20 cellular contexts compared by ENCODE assay signal in the genomic region with DNA sequence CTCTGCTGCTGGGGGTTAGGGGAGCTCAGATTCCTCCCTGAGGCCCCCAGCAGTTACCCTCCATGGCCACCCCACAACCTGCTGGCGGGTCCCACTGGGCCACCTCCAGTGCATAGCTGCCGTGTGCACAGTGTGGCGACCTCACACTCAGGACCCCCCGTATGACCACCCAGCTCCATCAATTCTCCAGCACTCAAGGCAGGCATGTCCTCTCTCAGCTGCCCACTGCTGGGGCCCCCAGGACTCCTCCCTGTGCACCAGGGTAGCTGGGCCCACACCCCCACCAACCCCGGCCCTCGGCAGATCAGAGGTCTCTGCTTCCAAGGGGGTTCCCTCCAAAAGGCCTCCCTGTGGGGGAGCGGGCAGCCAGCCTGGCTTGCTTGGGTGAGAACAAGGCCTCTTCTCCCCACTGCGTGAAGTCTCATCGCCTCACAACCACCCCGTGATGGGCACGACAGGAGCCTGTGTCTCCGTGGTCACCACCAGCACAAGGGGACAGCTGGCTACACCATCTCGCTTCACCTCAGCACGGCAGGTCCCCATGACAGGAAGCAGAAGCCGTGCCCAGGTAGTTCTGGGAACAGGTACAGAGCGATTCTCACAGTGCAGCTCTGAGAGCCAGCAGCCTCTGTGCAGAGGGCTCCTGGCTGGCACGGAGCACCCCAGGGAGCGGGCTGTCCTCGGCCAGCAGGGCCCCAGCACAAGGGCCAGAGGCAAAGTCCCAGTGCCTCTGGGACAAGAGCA. TPM values are rescaled to one million over a fixed set of nuclear protein-coding genes. Genes with fewer than 3 reads are reported as not detected.
A peak's percentile ranks its signal among the peaks of the same experiment; 100 is the strongest.
DNase-seq lines count a peak whose midpoint lies in the region; ATAC-seq and TF ChIP-seq lines count a peak whose summit lies in the region.
"Had no signal": no experiment of that assay in that cellular context is flagged by ENCODE, and none has a peak within 500 bp of the region (broad histone marks: within the 10 kb centered on the region; RNA-seq: fewer than 3 reads in every experiment).

No MANE protein-coding gene starts in this region.

- H3K4me3 Mint-ChIP-seq in stimulated activated naive CD8-positive, alpha-beta T cell treated with anti-CD3 and anti-CD28 coated beads, Interleukin-15, amount 100 ng/mL, for 72 hours: no peak overlapping the region
- H3K4me3 Mint-ChIP-seq: HFFc6, nephron, type B pancreatic cell had no signal

- H3K4me1 Mint-ChIP-seq in stimulated activated naive CD8-positive, alpha-beta T cell treated with anti-CD3 and anti-CD28 coated beads, Interleukin-15, amount 100 ng/mL, for 72 hours: peaks cover 30% of the 10 kb centered on the region

- no peak overlapping the region for H3K27ac Mint-ChIP-seq in stimulated activated naive CD8-positive, alpha-beta T cell treated with anti-CD3 and anti-CD28 coated beads, Interleukin-15, amount 100 ng/mL, for 72 hours
- H3K27ac Mint-ChIP-seq: HFFc6 had no signal

- intact Hi-C loops in adrenal gland (cut with DNase I): no loop called here
- intact Hi-C loops in lower lobe of right lung (cut with DNase I): no loop called here
- intact Hi-C loops in left colon (cut with DNase I, micrococcal nuclease): no loop called here

- H3K27me3 Mint-ChIP-seq in stimulated activated naive CD8-positive, alpha-beta T cell treated with anti-CD3 and anti-CD28 coated beads, Interleukin-15, amount 100 ng/mL, for 72 hours: no peaks in the 10 kb centered on the region
- H3K27me3 Mint-ChIP-seq: type B pancreatic cell had no signal

- TF ChIP-seq CTCF in adrenal gland (IDR thresholded peaks at IDR 0.05): no peak
- no peak for TF ChIP-seq CTCF in lower lobe of right lung (IDR thresholded peaks at IDR 0.05)

- H3K27ac ChIP-seq in adrenal gland (peak overlapping the region in 2 of 5 donors; percentile 12 to 44), lower lobe of right lung (no peak overlapping the region)
- H3K27ac ChIP-seq: brain microvascular endothelial cell, PC-9, right lobe of liver had no signal

- H3K4me1 ChIP-seq in adrenal gland (replicated peaks in 1 of 2) (peaks cover 0 to 30% of the 10 kb centered on the region in 2 donors), lower lobe of right lung (peaks cover 37% of the 10 kb centered on the region)

- H3K9me3 Mint-ChIP-seq in stimulated activated naive CD8-positive, alpha-beta T cell treated with anti-CD3 and anti-CD28 coated beads, Interleukin-15, amount 100 ng/mL, for 72 hours: no peaks in the 10 kb centered on the region
- H3K9me3 Mint-ChIP-seq: HFFc6, nephron, type B pancreatic cell had no signal

- H3K9me3 ChIP-seq in adrenal gland (replicated peaks in 1 of 3) (no peaks in the 10 kb centered on the region), lower lobe of right lung (no peaks in the 10 kb centered on the region)
- H3K9me3 ChIP-seq: right lobe of liver had no signal

- peaks cover 0 to 42% of the 10 kb centered on the region in 2 donors for H3K36me3 ChIP-seq in adrenal gland (replicated peaks in 1 of 2)
- H3K36me3 ChIP-seq in lower lobe of right lung: peaks cover 45% of the 10 kb centered on the region

- H3K27me3 ChIP-seq in adrenal gland (no peaks in the 10 kb centered on the region), lower lobe of right lung (ENCODE audit: low read depth) (no peaks in the 10 kb centered on the region)
- H3K27me3 ChIP-seq: brain microvascular endothelial cell, right lobe of liver had no signal

- H3K4me3 ChIP-seq in adrenal gland: no peak overlapping the region
- no peak overlapping the region for H3K4me3 ChIP-seq in lower lobe of right lung
- H3K4me3 ChIP-seq: PC-9, right lobe of liver had no signal

- 88 to 92% (median 90%) methylated on average over 13 to 19 of the region's 19 CpGs for WGBS in adrenal gland, 4 donors

- DNase-seq in stimulated activated naive CD8-positive, alpha-beta T cell treated with anti-CD3 and anti-CD28 coated beads, Interleukin-15, Interleukin-2, amounts not matched to agents 100 U/mL and 50 U/mL, for 24 hours: peak; percentile 2
- DNase-seq in stimulated activated naive CD8-positive, alpha-beta T cell treated with anti-CD3 and anti-CD28 coated beads, Interleukin-15, amount 100 ng/mL, for 72 hours: no peak
- peak in 4 of 7 donors; percentile 1 to 51 (median 21) for DNase-seq in adrenal gland
- DNase-seq in lower lobe of right lung: peak; percentile 36
- no peak for DNase-seq in NCI-H2081 treated with DMSO at 0.1 percent for 48 hours (lab: John Stamatoyannopoulos, UW)
- no peak for DNase-seq in left colon
- DNase-seq: activated naive CD4-positive, alpha-beta T cell treated with Interleukin-2 at 50 U/mL for 16 hours; AML-193; brain microvascular endothelial cell; DMS 273 treated with DMSO at 0.1 percent for 48 hours; HFFc6; NCI-H146; NCI-H510A treated with DMSO at 0.1 percent for 48 hours; PC-9; stimulated activated CD4-positive, alpha-beta T cell treated with anti-CD3 and anti-CD28 coated beads, Interleukin-4, amount 100 ng/mL, for 24 hours had no signal

- no peak for TF ChIP-seq POLR2A in adrenal gland (IDR thresholded peaks at IDR 0.05)

- no peak for ATAC-seq in stimulated activated naive CD8-positive, alpha-beta T cell treated with anti-CD3 and anti-CD28 coated beads, Interleukin-15, Interleukin-2, amounts not matched to agents 100 U/mL and 50 U/mL, for 24 hours
- ATAC-seq in stimulated activated naive CD8-positive, alpha-beta T cell treated with anti-CD3 and anti-CD28 coated beads, Interleukin-15, amount 100 ng/mL, for 72 hours: no peak
- no peak for ATAC-seq in lower lobe of right lung
- no peak for ATAC-seq in GM18861 (IDR thresholded peaks at IDR 0.05; ENCODE audit: unreplicated experiment)
- ATAC-seq in HG02973 (IDR thresholded peaks at IDR 0.05; ENCODE audit: unreplicated experiment): no peak
- no peak for ATAC-seq in left colon
- ATAC-seq: right lobe of liver had no signal

RNA-seq across cellular contexts. Expression of gene HAUS3, which starts 4.6 kb away (rescaled TPM):
- total RNA-seq in adrenal gland (10 to 100 TPM in 5 of 8 donors, 1 to 10 TPM in 3; 8.3 to 15.8 (median 12.6) TPM), lower lobe of right lung (12.3 TPM), left colon (1 to 10 TPM; 7.7 to 9.7 TPM)
- 10 to 100 TPM; 12.8 to 19.1 (median 13.5) TPM for polyA plus RNA-seq in adrenal gland

RNA-seq across cellular contexts. Expression of gene POLN, which starts 4.6 kb away (rescaled TPM):
- total RNA-seq in adrenal gland: 1 to 10 TPM in 7 of 8 donors, under 1 TPM in 1; 0.69 to 5.7 (median 2.6) TPM
- 10 to 100 TPM in 1 of 3 donors, 1 to 10 TPM in 2; 1.3 to 10.6 (median 6.3) TPM for polyA plus RNA-seq in adrenal gland
- total RNA-seq in lower lobe of right lung: 2.2 TPM
- 1 to 10 TPM; 1.3 to 3.1 TPM for total RNA-seq in left colon

RNA-seq across cellular contexts. Expression of gene MXD4, which starts 15.4 kb away (rescaled TPM):
- total RNA-seq in adrenal gland: 100 to 1,000 TPM in 4 of 8 donors, 10 to 100 TPM in 4; 49.2 to 133 (median 107) TPM
- polyA plus RNA-seq in adrenal gland: 100 to 1,000 TPM in 1 of 3 donors, 10 to 100 TPM in 2; 13.9 to 245 (median 61.6) TPM
- total RNA-seq in lower lobe of right lung: 74.3 TPM
- total RNA-seq in left colon: 10 to 100 TPM; 33.1 to 49.8 TPM

Comparison
In these comparisons a context has a peak if more than half of its experiments do, and no peak if none do; other contexts are left out.
1. DNase-seq: peak in stimulated activated naive CD8-positive, alpha-beta T cell treated with anti-CD3 and anti-CD28 coated beads, Interleukin-15, Interleukin-2, amounts not matched to agents 100 U/mL and 50 U/mL, for 24 hours (single experiment), adrenal gland (4 of 7) and lower lobe of right lung (single experiment); none in stimulated activated naive CD8-positive, alpha-beta T cell treated with anti-CD3 and anti-CD28 coated beads, Interleukin-15, amount 100 ng/mL, for 72 hours (0 of 2), NCI-H2081 treated with DMSO at 0.1 percent for 48 hours (single experiment) and left colon (0 of 2).